In the genomic region with DNA sequence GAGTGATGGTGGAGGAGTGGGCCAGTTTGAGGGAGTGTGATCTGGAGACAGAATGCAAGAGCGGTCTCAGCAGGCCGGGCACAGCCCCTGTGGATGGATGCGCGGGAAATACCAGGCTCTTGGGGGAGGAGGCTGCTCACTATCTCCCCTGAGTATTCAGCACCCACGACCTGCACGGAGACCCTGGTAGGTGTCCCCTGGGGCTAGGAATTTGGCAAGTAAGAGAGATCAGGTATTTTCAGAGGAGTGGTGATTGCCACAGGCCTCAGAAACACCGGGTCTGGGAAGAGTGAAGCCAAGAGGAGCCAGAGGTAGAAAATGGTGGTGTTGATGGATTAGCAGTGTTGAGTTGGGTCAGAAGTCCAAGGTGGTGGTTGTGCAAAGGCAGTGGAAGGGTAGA, we compare ENCODE assay signal across 35 cellular contexts.
"Had no signal": no experiment of that assay in that cellular context is flagged by ENCODE, and none has a peak within 500 bp of the region (broad histone marks: within the 10 kb centered on the region; RNA-seq: fewer than 3 reads in every experiment).

No MANE protein-coding gene starts in this region.

- H3K4me3 ChIP-seq: adrenal gland, ascending aorta, cardiac muscle cell had no signal

- DNase-seq: activated B cell treated with CpG ODN at 0.5 μM for 24 hours; activated CD4-positive, alpha-beta memory T cell treated with anti-CD3 and anti-CD28 coated beads for 36 hours; activated CD4-positive, alpha-beta T cell treated with anti-CD3 and anti-CD28 coated beads for 4 hours; activated CD4-positive, alpha-beta T cell treated with anti-CD3 and anti-CD28 coated beads, Interleukin-2, amount 10 ng/mL, durations not matched to agents 7 days and 5 days; activated CD4-positive, CD25-positive, alpha-beta regulatory T cell treated with anti-CD3 and anti-CD28 coated beads, Interleukin-2, amount 50 U/mL, for 72 hours; activated CD8-positive, alpha-beta memory T cell treated with anti-CD3 and anti-CD28 coated beads, Interleukin-2, amount 50 U/mL, for 4 hours; activated CD8-positive, alpha-beta T cell treated with anti-CD3 and anti-CD28 coated beads for 36 hours; activated effector memory CD4-positive, alpha-beta T cell treated with anti-CD3 and anti-CD28 coated beads, Interleukin-2, amount 50 U/mL, for 16 hours; activated gamma-delta T cell treated with Interleukin-2 at 50 U/mL for 16 hours; activated naive CD4-positive, alpha-beta T cell; activated naive CD4-positive, alpha-beta T cell treated with anti-CD3 and anti-CD28 coated beads for 36 hours; activated naive CD4-positive, alpha-beta T cell treated with anti-CD3 and anti-CD28 coated beads, Interleukin-2, amount 50 U/mL, for 16 hours; activated naive CD8-positive, alpha-beta T cell treated with anti-CD3 and anti-CD28 coated beads, Interleukin-2, amount 10 ng/mL, durations not matched to agents 7 days and 5 days; activated T-cell treated with anti-CD3 and anti-CD28 coated beads for 4 hours; activated T-cell treated with anti-CD3 and anti-CD28 coated beads, Interleukin-2, amount 50 U/mL, for 1 hour; activated T-cell treated with anti-CD3 and anti-CD28 coated beads, Interleukin-2, amount 50 U/mL, for 4 hours; activated T-cell treated with anti-CD3 and anti-CD28 coated beads, Interleukin-2, amount 50 U/mL, for 72 hours; adrenal gland; amygdala; anterior cingulate cortex; caudate nucleus; cerebellar nuclear complex; T-helper 1 cell; T-helper 2 cell; T-helper 9 cell had no signal

- H3K27ac ChIP-seq: adrenal gland, ascending aorta, cardiac muscle cell, VCaP had no signal

- H3K9me3 ChIP-seq: adrenal gland, ascending aorta had no signal

- H3K27ac Mint-ChIP-seq: activated B cell treated with CpG ODN at 0.5 μM for 24 hours; activated CD4-positive, alpha-beta memory T cell treated with anti-CD3 and anti-CD28 coated beads for 36 hours; activated CD4-positive, alpha-beta T cell treated with anti-CD3 and anti-CD28 coated beads, Interleukin-2, amount 10 ng/mL, durations not matched to agents 7 days and 5 days; activated CD8-positive, alpha-beta T cell treated with anti-CD3 and anti-CD28 coated beads for 36 hours; activated naive CD4-positive, alpha-beta T cell treated with anti-CD3 and anti-CD28 coated beads for 36 hours; activated naive CD4-positive, alpha-beta T cell treated with anti-CD3 and anti-CD28 coated beads, Interleukin-2, amount 50 U/mL, for 72 hours; activated naive CD8-positive, alpha-beta T cell treated with anti-CD3 and anti-CD28 coated beads, Interleukin-2, amount 10 ng/mL, durations not matched to agents 7 days and 5 days; activated T-cell treated with anti-CD3 and anti-CD28 coated beads, Interleukin-2, amount 50 U/mL, for 72 hours; activated T-helper 1 cell treated with anti-CD3 and anti-CD28 coated beads, Interleukin-12 subunit alpha, Interleukin-12 subunit beta, Interleukin-2, Interleukin-4 antibody, amounts not matched to agents 30 ng/mL and 10 ng/mL and 1 ng/mL, durations not matched to agents 14 hours and 24 hours and 36 hours; activated T-helper 17 cell treated with anti-CD3 and anti-CD28 coated beads, Interleukin-2, amount 50 U/mL, for 72 hours; T-helper 1 cell treated with Interleukin-12 subunit alpha and Interleukin-12 subunit beta and Interleukin-4 antibody, amounts not matched to agents 30 μg/mL and 1 μg/mL, for 36 hours; T-helper 2 cell treated with Interferon-gamma antibody and Interleukin-4, amounts not matched to agents 5 μg/mL and 100 μg/mL, for 36 hours had no signal

- H3K4me1 ChIP-seq: adrenal gland, ascending aorta had no signal

- H3K9me3 Mint-ChIP-seq: activated B cell treated with CpG ODN at 0.5 μM for 24 hours; activated CD4-positive, alpha-beta T cell treated with anti-CD3 and anti-CD28 coated beads, Interleukin-2, amount 10 ng/mL, durations not matched to agents 7 days and 5 days; activated naive CD8-positive, alpha-beta T cell treated with anti-CD3 and anti-CD28 coated beads, Interleukin-2, amount 10 ng/mL, durations not matched to agents 7 days and 5 days; activated T-cell treated with anti-CD3 and anti-CD28 coated beads, Interleukin-2, amount 50 U/mL, for 4 hours; activated T-helper 1 cell treated with anti-CD3 and anti-CD28 coated beads, Interleukin-12 subunit alpha, Interleukin-12 subunit beta, Interleukin-2, Interleukin-4 antibody, amounts not matched to agents 30 ng/mL and 10 ng/mL and 1 ng/mL, durations not matched to agents 14 hours and 24 hours and 36 hours; T-helper 1 cell treated with Interleukin-12 subunit alpha and Interleukin-12 subunit beta and Interleukin-4 antibody, amounts not matched to agents 30 μg/mL and 1 μg/mL, for 36 hours; T-helper 2 cell treated with Interferon-gamma antibody and Interleukin-4, amounts not matched to agents 5 μg/mL and 100 μg/mL, for 36 hours had no signal

- H3K36me3 ChIP-seq: adrenal gland, ascending aorta, cardiac muscle cell had no signal

- H3K36me3 Mint-ChIP-seq: activated CD4-positive, alpha-beta memory T cell treated with anti-CD3 and anti-CD28 coated beads for 36 hours; activated naive CD4-positive, alpha-beta T cell treated with anti-CD3 and anti-CD28 coated beads, Interleukin-2, amount 50 U/mL, for 72 hours; activated naive CD8-positive, alpha-beta T cell treated with anti-CD3 and anti-CD28 coated beads, Interleukin-2, amount 10 ng/mL, durations not matched to agents 7 days and 5 days; brain had no signal

- H3K4me1 Mint-ChIP-seq: activated B cell treated with CpG ODN at 0.5 μM for 24 hours; activated CD4-positive, alpha-beta T cell treated with anti-CD3 and anti-CD28 coated beads, Interleukin-2, amount 10 ng/mL, durations not matched to agents 7 days and 5 days; activated naive CD8-positive, alpha-beta T cell treated with anti-CD3 and anti-CD28 coated beads, Interleukin-2, amount 10 ng/mL, durations not matched to agents 7 days and 5 days; activated T-helper 17 cell treated with anti-CD3 and anti-CD28 coated beads, Interleukin-2, amount 50 U/mL, for 72 hours; central memory CD8-positive, alpha-beta T cell had no signal

- H3K27me3 ChIP-seq: adrenal gland, ascending aorta, cardiac muscle cell had no signal

- H3K4me3 Mint-ChIP-seq: activated B cell treated with CpG ODN at 0.5 μM for 24 hours; activated CD4-positive, alpha-beta memory T cell treated with anti-CD3 and anti-CD28 coated beads for 36 hours; activated CD4-positive, alpha-beta T cell treated with anti-CD3 and anti-CD28 coated beads, Interleukin-2, amount 10 ng/mL, durations not matched to agents 7 days and 5 days; activated CD8-positive, alpha-beta T cell treated with anti-CD3 and anti-CD28 coated beads for 36 hours; activated naive CD4-positive, alpha-beta T cell treated with anti-CD3 and anti-CD28 coated beads for 36 hours; activated naive CD8-positive, alpha-beta T cell treated with anti-CD3 and anti-CD28 coated beads, Interleukin-2, amount 10 ng/mL, durations not matched to agents 7 days and 5 days; activated T-cell treated with anti-CD3 and anti-CD28 coated beads, Interleukin-2, amount 50 U/mL, for 4 hours; activated T-cell treated with anti-CD3 and anti-CD28 coated beads, Interleukin-2, amount 50 U/mL, for 72 hours; activated T-helper 1 cell treated with anti-CD3 and anti-CD28 coated beads, Interleukin-12 subunit alpha, Interleukin-12 subunit beta, Interleukin-2, Interleukin-4 antibody, amounts not matched to agents 30 ng/mL and 10 ng/mL and 1 ng/mL, durations not matched to agents 14 hours and 24 hours and 36 hours; activated T-helper 17 cell treated with anti-CD3 and anti-CD28 coated beads, Interleukin-2, amount 50 U/mL, for 72 hours; brain; central memory CD8-positive, alpha-beta T cell; T-helper 1 cell treated with Interleukin-12 subunit alpha and Interleukin-12 subunit beta and Interleukin-4 antibody, amounts not matched to agents 30 μg/mL and 1 μg/mL, for 36 hours; T-helper 2 cell treated with Interferon-gamma antibody and Interleukin-4, amounts not matched to agents 5 μg/mL and 100 μg/mL, for 36 hours had no signal

- H3K27me3 Mint-ChIP-seq: activated B cell treated with CpG ODN at 0.5 μM for 24 hours; activated CD4-positive, alpha-beta memory T cell treated with anti-CD3 and anti-CD28 coated beads for 36 hours; activated CD4-positive, alpha-beta T cell treated with anti-CD3 and anti-CD28 coated beads, Interleukin-2, amount 10 ng/mL, durations not matched to agents 7 days and 5 days; activated CD8-positive, alpha-beta T cell treated with anti-CD3 and anti-CD28 coated beads for 36 hours; activated naive CD8-positive, alpha-beta T cell treated with anti-CD3 and anti-CD28 coated beads, Interleukin-2, amount 10 ng/mL, durations not matched to agents 7 days and 5 days; activated T-helper 17 cell treated with anti-CD3 and anti-CD28 coated beads, Interleukin-2, amount 50 U/mL, for 72 hours; brain; central memory CD8-positive, alpha-beta T cell had no signal

- ATAC-seq: activated CD8-positive, alpha-beta T cell treated with anti-CD3 and anti-CD28 coated beads for 36 hours; activated naive CD4-positive, alpha-beta T cell treated with anti-CD3 and anti-CD28 coated beads, Interleukin-2, amount 50 U/mL, for 72 hours; activated T-cell treated with anti-CD3 and anti-CD28 coated beads, Interleukin-2, amount 50 U/mL, for 4 hours; activated T-cell treated with anti-CD3 and anti-CD28 coated beads, Interleukin-2, amount 50 U/mL, for 72 hours; activated T-helper 17 cell treated with anti-CD3 and anti-CD28 coated beads, Interleukin-2, amount 50 U/mL, for 72 hours had no signal
